ENCODE assay signal across 10 cellular contexts in the genomic region with DNA sequence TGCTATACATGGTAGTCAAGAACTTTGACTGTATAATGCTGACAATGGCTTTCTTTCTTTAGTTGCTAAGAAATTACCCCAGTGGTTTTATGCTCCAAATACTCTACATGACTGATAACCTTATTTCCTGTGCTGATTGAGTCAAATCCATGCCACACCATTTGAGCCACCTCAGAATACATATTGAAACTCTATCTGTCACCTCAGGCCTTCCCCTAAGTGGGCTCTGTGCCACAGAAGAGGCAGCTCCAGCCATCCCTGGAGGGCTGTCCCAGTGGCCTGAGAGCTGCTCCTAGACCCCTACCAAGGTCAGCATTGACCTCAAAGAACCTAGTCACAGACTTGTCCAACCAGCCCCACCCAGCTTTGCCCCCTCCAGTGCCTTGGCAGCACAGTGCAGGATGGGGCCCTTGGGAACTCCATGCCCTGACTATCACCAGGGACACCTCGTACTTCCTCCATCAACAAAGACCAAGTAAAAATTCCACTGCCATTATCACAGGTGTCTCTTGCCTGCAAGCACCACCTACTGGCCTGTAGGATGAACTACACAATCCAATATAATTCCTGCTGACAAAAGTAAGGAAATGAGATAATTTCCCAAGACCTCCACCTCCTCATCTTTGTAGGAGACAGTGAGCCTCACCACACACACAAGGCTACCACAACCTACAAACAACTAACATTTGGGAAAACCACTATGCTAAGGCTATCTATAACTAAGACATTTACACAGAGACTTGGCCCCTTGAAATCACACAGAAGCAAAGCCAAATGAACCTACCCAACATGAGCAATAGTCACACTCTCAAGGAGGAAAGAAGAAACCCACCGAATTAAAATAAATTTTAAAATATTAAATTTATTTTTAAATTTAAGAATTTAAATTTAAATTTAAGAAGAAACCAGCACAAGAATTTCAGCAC.
A peak's percentile ranks its signal among the peaks of the same experiment; 100 is the strongest.
DNase-seq lines count a peak whose midpoint lies in the region; ATAC-seq lines count a peak whose summit lies in the region.
"Had no signal": no experiment of that assay in that cellular context is flagged by ENCODE, and none has a peak within 500 bp of the region (broad histone marks: within the 10 kb centered on the region; RNA-seq: fewer than 3 reads in every experiment).

No MANE protein-coding gene starts in this region.

- DNase-seq in D341Med (ENCODE audit: low spot score) (peak; percentile 46), SK-MEL-5 (ENCODE audit: low read depth, low spot score) (peak; percentile 52), iPS-NIHi7 (ENCODE audit: extremely low spot score) (peak; percentile 50), caudate nucleus (lab: John Stamatoyannopoulos, UW) (no peak)
- no peak for DNase-seq in activated CD4-positive, alpha-beta T cell treated with anti-CD3 and anti-CD28 coated beads, Interleukin-2, amount 50 U/mL, for 48 hours
- DNase-seq in stimulated activated CD4-positive, alpha-beta T cell treated with anti-CD3 and anti-CD28 coated beads, Interleukin-4, amount 100 ng/mL, for 24 hours: no peak
- DNase-seq: naive B cell had no signal

- ATAC-seq in GM19395 (IDR thresholded peaks at IDR 0.05; ENCODE audit: unreplicated experiment) (peak; percentile 87), HG03196 (IDR thresholded peaks at IDR 0.05; ENCODE audit: unreplicated experiment) (peak; percentile 89)

- no peak overlapping the region for H3K27ac ChIP-seq in caudate nucleus (ENCODE audit: low read depth, low read length)
- H3K27ac ChIP-seq: SJSA1 had no signal

- in situ Hi-C loops in SK-MEL-5 (cut with HindIII; ENCODE audit: low pct_unique_long_range_greater_than_20kb, low sequenced_read_pairs): no loop called here

Comparison
In these comparisons a context has a peak if more than half of its experiments do, and no peak if none do; other contexts are left out.
1. DNase-seq: peak in D341Med (single experiment), SK-MEL-5 (single experiment) and iPS-NIHi7 (single experiment); none in activated CD4-positive, alpha-beta T cell treated with anti-CD3 and anti-CD28 coated beads, Interleukin-2, amount 50 U/mL, for 48 hours (0 of 2), stimulated activated CD4-positive, alpha-beta T cell treated with anti-CD3 and anti-CD28 coated beads, Interleukin-4, amount 100 ng/mL, for 24 hours (single experiment) and caudate nucleus (0 of 61).